ENCODE assay signal across 20 cellular contexts in genomic region chr21:18023099-18023498, GRCh38.
DNase-seq lines count a peak whose midpoint lies in the region; ATAC-seq and TF ChIP-seq lines count a peak whose summit lies in the region.
"Had no signal": no experiment of that assay in that cellular context is flagged by ENCODE, and none has a peak within 500 bp of the region (broad histone marks: within the 10 kb centered on the region; RNA-seq: fewer than 3 reads in every experiment).

No MANE protein-coding gene starts in this region.

- TF ChIP-seq CTCF in CD8-positive, alpha-beta T cell (IDR thresholded peaks at IDR 0.05): no peak

- CTCF ChIA-PET in CD8-positive, alpha-beta T cell (lab: Charles Lee): no interaction called here

- no peaks in the 10 kb centered on the region for H3K36me3 ChIP-seq in CD8-positive, alpha-beta T cell (ENCODE audit: insufficient read depth, low read length)
- H3K36me3 ChIP-seq in MG63: no peaks in the 10 kb centered on the region
- H3K36me3 ChIP-seq: Peyer's patch, SJSA1 had no signal

- H3K27me3 ChIP-seq in CD8-positive, alpha-beta T cell (ENCODE audit: insufficient read depth, low read length): no peaks in the 10 kb centered on the region
- H3K27me3 ChIP-seq in MG63: no peaks in the 10 kb centered on the region
- H3K27me3 ChIP-seq: Peyer's patch, SJSA1 had no signal

- no peaks in the 10 kb centered on the region for H3K9me3 ChIP-seq in CD8-positive, alpha-beta T cell (ENCODE audit: low read length)
- H3K9me3 ChIP-seq in MG63: no peaks in the 10 kb centered on the region
- H3K9me3 ChIP-seq: Peyer's patch had no signal

- H3K36me3 Mint-ChIP-seq in CD8-positive, alpha-beta T cell: no peaks in the 10 kb centered on the region

- H3K4me1 Mint-ChIP-seq in CD8-positive, alpha-beta T cell (ENCODE audit: low read depth): no peaks in the 10 kb centered on the region
- H3K4me1 Mint-ChIP-seq: B cell had no signal

- ATAC-seq in CD8-positive, alpha-beta T cell: no peak
- no peak for ATAC-seq in HG03354 (IDR thresholded peaks at IDR 0.05; ENCODE audit: poor library complexity, severe bottlenecking, unreplicated experiment)
- ATAC-seq in GM19463 (IDR thresholded peaks at IDR 0.05; ENCODE audit: unreplicated experiment): no peak

- POLR2A ChIA-PET in CD8-positive, alpha-beta T cell (lab: Charles Lee): no interaction called here

- H3K27ac ChIP-seq in CD8-positive, alpha-beta T cell (ENCODE audit: low read depth, low read length): no peak overlapping the region
- H3K27ac ChIP-seq: Peyer's patch, SJSA1 had no signal

- DNase-seq in NCI-H2171 treated with DMSO at 0.1 percent for 48 hours (lab: John Stamatoyannopoulos, UW) (peak; percentile 22), NCI-H2171 (lab: John Stamatoyannopoulos, UW) (no peak), NCI-H82 treated with DMSO at 0.1 percent for 48 hours (lab: John Stamatoyannopoulos, UW; ENCODE audit: unreplicated experiment) (peak; percentile 59), iPS-NIHi11 (ENCODE audit: low spot score) (peak; percentile 11), MG63 (no peak)
- no peak for DNase-seq in CD8-positive, alpha-beta T cell
- DNase-seq: 8988T; COR-L47; Kasumi-1; MM.1S; NCI-H1092 treated with DMSO at 0.1 percent for 48 hours; NCI-H1694; NCI-H345; NCI-H526 treated with DMSO at 0.1 percent for 48 hours; NK-92 treated with Interleukin-12 subunit alpha and Interleukin-12 subunit beta, amount 100 ng/mL, for 24 hours; Peyer's patch had no signal

- H3K27ac Mint-ChIP-seq in CD8-positive, alpha-beta T cell: no peak overlapping the region
- H3K27ac Mint-ChIP-seq: B cell had no signal

- H3K4me1 ChIP-seq in CD8-positive, alpha-beta T cell (ENCODE audit: insufficient read depth, low read length): no peaks in the 10 kb centered on the region
- H3K4me1 ChIP-seq: Peyer's patch, SJSA1 had no signal

- peaks cover 6% of the 10 kb centered on the region for H3K27me3 Mint-ChIP-seq in CD8-positive, alpha-beta T cell (ENCODE audit: low read depth)
- H3K27me3 Mint-ChIP-seq: B cell had no signal

- intact Hi-C loops in CD8-positive, alpha-beta T cell (cut with DNase I, micrococcal nuclease): no loop called here

- no peak overlapping the region for H3K4me3 Mint-ChIP-seq in CD8-positive, alpha-beta T cell
- H3K4me3 Mint-ChIP-seq: B cell had no signal

- peaks cover 2% of the 10 kb centered on the region for H3K9me3 Mint-ChIP-seq in CD8-positive, alpha-beta T cell

- no peak overlapping the region for H3K4me3 ChIP-seq in CD8-positive, alpha-beta T cell (ENCODE audit: low read depth, low read length)
- H3K4me3 ChIP-seq in MG63: no peak overlapping the region
- H3K4me3 ChIP-seq: Peyer's patch, SJSA1 had no signal

Comparison
In these comparisons a context has a peak if more than half of its experiments do, and no peak if none do; other contexts are left out.
1. DNase-seq: peak in NCI-H2171 treated with DMSO at 0.1 percent for 48 hours (single experiment), NCI-H82 treated with DMSO at 0.1 percent for 48 hours (single experiment) and iPS-NIHi11 (single experiment); none in NCI-H2171 (single experiment), CD8-positive, alpha-beta T cell (0 of 7) and MG63 (single experiment).